Comparison of ENCODE assay signal across 8 cellular contexts in genomic region chr2:160407393-160408204, GRCh38.
DNase-seq lines count a peak whose midpoint lies in the region; ATAC-seq lines count a peak whose summit lies in the region.

No MANE protein-coding gene starts in this region.

- H3K4me1 ChIP-seq in BLaER1 treated with 17β-estradiol and CSF1 and Interleukin-3, amounts not matched to agents 10 nM and 100 nM, result peaks cover 73 to 85% (median 80%) of the 10 kb centered on the region in 10 experiments
- H3K4me1 ChIP-seq in rectal smooth muscle tissue (ENCODE audit: control insufficient read depth, insufficient read depth, low read length), result peaks cover 40% of the 10 kb centered on the region

- H3K9me3 Mint-ChIP-seq in activated naive CD8-positive, alpha-beta T cell treated with anti-CD3 and anti-CD28 coated beads, Interleukin-2, amount 50 U/mL, for 24 hours, result no peaks in the 10 kb centered on the region

- H3K4me3 ChIP-seq in BLaER1 treated with 17β-estradiol and CSF1 and Interleukin-3, amounts not matched to agents 10 nM and 100 nM, result peak overlapping the region; percentile 81 to 98 (median 94)
- H3K4me3 ChIP-seq in SK-N-MC, result peak overlapping the region; percentile 91
- peak overlapping the region; percentile 75 for H3K4me3 ChIP-seq in rectal smooth muscle tissue (ENCODE audit: low read length)

- peaks cover 4% of the 10 kb centered on the region for H3K36me3 Mint-ChIP-seq in activated naive CD8-positive, alpha-beta T cell treated with anti-CD3 and anti-CD28 coated beads, Interleukin-2, amount 50 U/mL, for 24 hours (ENCODE audit: low read depth)

- H3K4me3 Mint-ChIP-seq in activated naive CD8-positive, alpha-beta T cell treated with anti-CD3 and anti-CD28 coated beads, Interleukin-2, amount 50 U/mL, for 24 hours, result peak overlapping the region; percentile 86

- H4K20me1 ChIP-seq in BLaER1 treated with 17β-estradiol and CSF1 and Interleukin-3, amounts not matched to agents 10 nM and 100 nM, result peaks cover 0 to 39% (median 0%) of the 10 kb centered on the region in 11 experiments; a peak in 6 of 22 replicates

- no peaks in the 10 kb centered on the region for H3K27me3 ChIP-seq in BLaER1 treated with 17β-estradiol and CSF1 and Interleukin-3, amounts not matched to agents 10 nM and 100 nM
- no peaks in the 10 kb centered on the region for H3K27me3 ChIP-seq in rectal smooth muscle tissue (ENCODE audit: control insufficient read depth, insufficient read depth, low read length)

- H3K27ac Mint-ChIP-seq in activated naive CD8-positive, alpha-beta T cell treated with anti-CD3 and anti-CD28 coated beads, Interleukin-2, amount 50 U/mL, for 24 hours, result peak overlapping the region; percentile 93

- H3K27me3 Mint-ChIP-seq in activated naive CD8-positive, alpha-beta T cell treated with anti-CD3 and anti-CD28 coated beads, Interleukin-2, amount 50 U/mL, for 24 hours, result no peaks in the 10 kb centered on the region

- peak overlapping the region; percentile 87 to 99 (median 93) for H3K27ac ChIP-seq in BLaER1 treated with 17β-estradiol and CSF1 and Interleukin-3, amounts not matched to agents 10 nM and 100 nM
- H3K27ac ChIP-seq in SK-N-MC (0 out of 2 replicates have a peak overlapping the region, but pooled peaks have one; percentile 22), rectal smooth muscle tissue (ENCODE audit: low read depth, low read length) (peak overlapping the region; percentile 91)

- H3K9ac ChIP-seq in BLaER1 treated with 17β-estradiol and CSF1 and Interleukin-3, amounts not matched to agents 10 nM and 100 nM, result peak overlapping the region; percentile 92 to 99 (median 95)
- H3K9ac ChIP-seq in SK-N-MC (ENCODE audit: insufficient read length) (peak overlapping the region; percentile 76), rectal smooth muscle tissue (ENCODE audit: low read length) (peak overlapping the region; percentile 85)

- ATAC-seq in GM19372 (IDR thresholded peaks at IDR 0.05; ENCODE audit: low read depth, unreplicated experiment), result peak; percentile 61
- ATAC-seq in HG03439 (IDR thresholded peaks at IDR 0.05; ENCODE audit: unreplicated experiment), result peak; percentile 62
- ATAC-seq in activated naive CD8-positive, alpha-beta T cell treated with anti-CD3 and anti-CD28 coated beads, Interleukin-2, amount 50 U/mL, for 24 hours, result peak; percentile 22
- peak; percentile 87 for ATAC-seq in left ventricle myocardium superior

- intact Hi-C loops in left ventricle myocardium superior (cut with micrococcal nuclease), result no loop called here

- DNase-seq in SK-N-MC (ENCODE audit: low read depth, low spot score) (no peak), left ventricle myocardium superior (peak; percentile 84), DMS79 (lab: John Stamatoyannopoulos, UW) (no peak)
- peak; percentile 65 for DNase-seq in activated naive CD8-positive, alpha-beta T cell treated with anti-CD3 and anti-CD28 coated beads, Interleukin-2, amount 50 U/mL, for 24 hours

- peak overlapping the region; percentile 84 to 98 (median 89) for H3K4me2 ChIP-seq in BLaER1 treated with 17β-estradiol and CSF1 and Interleukin-3, amounts not matched to agents 10 nM and 100 nM

- no peaks in the 10 kb centered on the region; a peak in 1 of 22 replicates for H3K36me3 ChIP-seq in BLaER1 treated with 17β-estradiol and CSF1 and Interleukin-3, amounts not matched to agents 10 nM and 100 nM
- H3K36me3 ChIP-seq in SK-N-MC (ENCODE audit: insufficient read depth, low read length), result no peaks in the 10 kb centered on the region
- no peaks in the 10 kb centered on the region for H3K36me3 ChIP-seq in rectal smooth muscle tissue (ENCODE audit: control insufficient read depth, insufficient read depth, low read length)

- H3K4me1 Mint-ChIP-seq in activated naive CD8-positive, alpha-beta T cell treated with anti-CD3 and anti-CD28 coated beads, Interleukin-2, amount 50 U/mL, for 24 hours, result peaks cover 85% of the 10 kb centered on the region

- no peaks in the 10 kb centered on the region for H3K9me3 ChIP-seq in BLaER1 treated with 17β-estradiol and CSF1 and Interleukin-3, amounts not matched to agents 10 nM and 100 nM (replicated peaks in 1 of 11)
- H3K9me3 ChIP-seq in SK-N-MC (ENCODE audit: low read depth, low read length), result no peaks in the 10 kb centered on the region

Comparison
In these comparisons a context has a peak if more than half of its experiments do, and no peak if none do; other contexts are left out.
1. H3K27ac ChIP-seq: peak in every context shown above with its lines; median percentile 93 in BLaER1 treated with 17β-estradiol and CSF1 and Interleukin-3, amounts not matched to agents 10 nM and 100 nM; 91 in rectal smooth muscle tissue; 22 in SK-N-MC.
2. ATAC-seq: peak in every context shown above with its lines; median percentile 87 in left ventricle myocardium superior; 62 in HG03439; 61 in GM19372; 22 in activated naive CD8-positive, alpha-beta T cell treated with anti-CD3 and anti-CD28 coated beads, Interleukin-2, amount 50 U/mL, for 24 hours.
3. DNase-seq: peak in activated naive CD8-positive, alpha-beta T cell treated with anti-CD3 and anti-CD28 coated beads, Interleukin-2, amount 50 U/mL, for 24 hours (single experiment) and left ventricle myocardium superior (single experiment); none in SK-N-MC (single experiment) and DMS79 (single experiment).
4. Peak in every context shown above with its lines, with median percentiles within 50 percentile points of each other: H3K4me3 ChIP-seq and H3K9ac ChIP-seq.